14 cellular contexts compared by ENCODE assay signal in the genomic region with DNA sequence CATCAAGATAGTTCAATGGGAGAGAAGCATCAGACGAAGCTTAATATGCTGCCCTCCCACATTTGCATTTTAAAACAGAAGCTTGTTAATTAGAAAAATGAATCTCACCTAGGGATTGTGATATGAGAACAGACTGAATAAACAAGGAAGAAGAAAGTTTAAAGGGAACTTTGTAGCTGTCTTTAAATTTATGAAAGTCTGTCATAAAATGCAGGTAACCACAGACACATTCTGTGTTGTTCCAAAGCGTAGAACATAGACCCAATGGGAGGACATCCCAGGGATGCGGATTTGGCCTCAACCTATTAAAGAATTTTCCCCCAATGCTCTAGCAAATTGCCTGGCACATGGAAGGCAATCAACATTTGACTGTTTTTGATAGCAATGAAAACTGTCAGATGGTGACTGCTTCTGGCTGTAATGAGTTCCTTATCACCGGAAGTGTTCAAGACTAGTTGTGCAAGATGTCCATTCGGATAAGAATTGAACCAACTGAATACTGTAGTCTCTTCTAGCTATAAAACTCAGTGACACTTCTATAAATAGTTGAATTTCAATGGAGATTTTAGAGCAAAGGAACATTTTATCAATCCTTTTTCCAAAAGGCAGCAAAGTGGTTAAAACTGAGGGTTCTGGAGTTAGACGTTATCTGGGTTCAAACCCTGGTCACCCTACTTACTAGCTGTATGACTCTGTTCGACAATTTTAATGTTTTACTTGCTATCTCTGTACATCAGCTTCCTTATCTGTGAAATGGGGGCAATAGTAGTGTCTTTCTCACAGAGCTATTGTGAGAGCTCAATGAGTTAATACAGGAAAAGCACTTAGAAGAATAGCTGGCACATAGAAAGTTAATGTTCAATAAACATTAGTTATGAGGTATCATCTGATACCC.
DNase-seq lines count a peak whose midpoint lies in the region; ATAC-seq and FAIRE-seq lines count a peak whose summit lies in the region.
"Had no signal": no experiment of that assay in that cellular context is flagged by ENCODE, and none has a peak within 500 bp of the region (broad histone marks: within the 10 kb centered on the region; RNA-seq: fewer than 3 reads in every experiment).

No MANE protein-coding gene starts in this region.

- no peak overlapping the region for H3K27ac ChIP-seq in small intestine (ENCODE audit: low read depth in 1 of 2, low read length in 1 of 2)

- H3K9me3 ChIP-seq in small intestine (ENCODE audit: control insufficient read depth, low read depth), result no peaks in the 10 kb centered on the region

- no peaks in the 10 kb centered on the region for H3K36me3 ChIP-seq in small intestine (ENCODE audit: control insufficient read depth in 2 of 2, insufficient read depth in 2 of 2, low read length in 2 of 2)

- H3K4me3 Mint-ChIP-seq in activated naive CD4-positive, alpha-beta T cell treated with anti-CD3 and anti-CD28 coated beads, Interleukin-2, amount 50 U/mL, for 24 hours, result no peak overlapping the region
- H3K4me3 Mint-ChIP-seq in activated naive CD8-positive, alpha-beta T cell treated with anti-CD3 and anti-CD28 coated beads for 36 hours, result no peak overlapping the region
- H3K4me3 Mint-ChIP-seq: naive B cell had no signal

- H3K27ac Mint-ChIP-seq in activated naive CD4-positive, alpha-beta T cell treated with anti-CD3 and anti-CD28 coated beads, Interleukin-2, amount 50 U/mL, for 24 hours, result peak overlapping the region; percentile 35
- H3K27ac Mint-ChIP-seq in activated naive CD4-positive, alpha-beta T cell treated with anti-CD3 and anti-CD28 coated beads, Interleukin-2, amount 50 U/mL, for 72 hours, result peak overlapping the region in 1 of 2 donors; percentile 92
- peak overlapping the region; percentile 82 for H3K27ac Mint-ChIP-seq in activated naive CD8-positive, alpha-beta T cell treated with anti-CD3 and anti-CD28 coated beads for 36 hours
- H3K27ac Mint-ChIP-seq: naive B cell had no signal

- no peak for FAIRE-seq in RCC 7860 (lab: Jason Lieb, UNC)
- FAIRE-seq in small intestine (lab: Jason Lieb, UNC), result no peak

- no peaks in the 10 kb centered on the region for H3K27me3 ChIP-seq in small intestine (ENCODE audit: control insufficient read depth in 2 of 2, insufficient read depth in 2 of 2, low read length in 2 of 2)

- DNase-seq in activated naive CD4-positive, alpha-beta T cell treated with anti-CD3 and anti-CD28 coated beads, Interleukin-2, amount 50 U/mL, for 72 hours (ENCODE audit: low spot score in 2 of 2), result no peak
- peak; percentile 30 for DNase-seq in RCC 7860 (ENCODE audit: low spot score)
- DNase-seq in activated naive CD8-positive, alpha-beta T cell treated with anti-CD3 and anti-CD28 coated beads for 36 hours, result no peak
- DNase-seq in small intestine, result peak; percentile 35
- DNase-seq in HK-2 (ENCODE audit: unreplicated experiment), result no peak
- DNase-seq in inferior parietal cortex (ENCODE audit: extremely low spot score), result no peak
- DNase-seq: MM.1S, naive B cell, NCI-H510A, posterior cingulate gyrus had no signal

- no peak overlapping the region for H3K4me3 ChIP-seq in small intestine (ENCODE audit: low read depth in 1 of 2, low read length in 2 of 2)
- H3K4me3 ChIP-seq: skin epidermis had no signal

- WGBS in small intestine, 3 donors, result 22 to 48% (median 39%) methylated on average over 7 of the region's 7 CpGs

- peaks cover 0 to 2% of the 10 kb centered on the region in 2 donors for H3K4me1 ChIP-seq in small intestine (ENCODE audit: control insufficient read depth in 2 of 2, insufficient read depth in 1 of 2, low read depth in 1 of 2, low read length in 1 of 2)

- no peak for ATAC-seq in activated naive CD4-positive, alpha-beta T cell treated with anti-CD3 and anti-CD28 coated beads, Interleukin-2, amount 50 U/mL, for 72 hours
- no peak for ATAC-seq in GM18909 (IDR thresholded peaks at IDR 0.05; ENCODE audit: poor library complexity, unreplicated experiment)
- ATAC-seq: esophagus mucosa had no signal

- no peaks in the 10 kb centered on the region for H3K9me3 Mint-ChIP-seq in activated naive CD4-positive, alpha-beta T cell treated with anti-CD3 and anti-CD28 coated beads, Interleukin-2, amount 50 U/mL, for 24 hours
- H3K9me3 Mint-ChIP-seq in activated naive CD4-positive, alpha-beta T cell treated with anti-CD3 and anti-CD28 coated beads, Interleukin-2, amount 50 U/mL, for 72 hours, result no peaks in the 10 kb centered on the region
- H3K9me3 Mint-ChIP-seq in activated naive CD8-positive, alpha-beta T cell treated with anti-CD3 and anti-CD28 coated beads for 36 hours, result no peaks in the 10 kb centered on the region
- H3K9me3 Mint-ChIP-seq: naive B cell had no signal

- peaks cover 72% of the 10 kb centered on the region for H3K4me1 Mint-ChIP-seq in activated naive CD4-positive, alpha-beta T cell treated with anti-CD3 and anti-CD28 coated beads, Interleukin-2, amount 50 U/mL, for 24 hours
- peaks cover 87% of the 10 kb centered on the region for H3K4me1 Mint-ChIP-seq in activated naive CD8-positive, alpha-beta T cell treated with anti-CD3 and anti-CD28 coated beads for 36 hours

- H3K36me3 Mint-ChIP-seq in activated naive CD4-positive, alpha-beta T cell treated with anti-CD3 and anti-CD28 coated beads, Interleukin-2, amount 50 U/mL, for 24 hours, result no peaks in the 10 kb centered on the region
- no peaks in the 10 kb centered on the region for H3K36me3 Mint-ChIP-seq in activated naive CD4-positive, alpha-beta T cell treated with anti-CD3 and anti-CD28 coated beads, Interleukin-2, amount 50 U/mL, for 72 hours
- peaks cover 4% of the 10 kb centered on the region for H3K36me3 Mint-ChIP-seq in activated naive CD8-positive, alpha-beta T cell treated with anti-CD3 and anti-CD28 coated beads for 36 hours
- H3K36me3 Mint-ChIP-seq: naive B cell had no signal

- H3K27me3 Mint-ChIP-seq in activated naive CD4-positive, alpha-beta T cell treated with anti-CD3 and anti-CD28 coated beads, Interleukin-2, amount 50 U/mL, for 24 hours, result no peaks in the 10 kb centered on the region
- H3K27me3 Mint-ChIP-seq in activated naive CD8-positive, alpha-beta T cell treated with anti-CD3 and anti-CD28 coated beads for 36 hours, result no peaks in the 10 kb centered on the region

Comparison
In these comparisons a context has a peak if more than half of its experiments do, and no peak if none do; other contexts are left out.
1. DNase-seq: peak in RCC 7860 (single experiment) and small intestine (single experiment); none in activated naive CD4-positive, alpha-beta T cell treated with anti-CD3 and anti-CD28 coated beads, Interleukin-2, amount 50 U/mL, for 72 hours (0 of 2), activated naive CD8-positive, alpha-beta T cell treated with anti-CD3 and anti-CD28 coated beads for 36 hours (single experiment), HK-2 (single experiment) and inferior parietal cortex (single experiment).